In the genomic region with DNA sequence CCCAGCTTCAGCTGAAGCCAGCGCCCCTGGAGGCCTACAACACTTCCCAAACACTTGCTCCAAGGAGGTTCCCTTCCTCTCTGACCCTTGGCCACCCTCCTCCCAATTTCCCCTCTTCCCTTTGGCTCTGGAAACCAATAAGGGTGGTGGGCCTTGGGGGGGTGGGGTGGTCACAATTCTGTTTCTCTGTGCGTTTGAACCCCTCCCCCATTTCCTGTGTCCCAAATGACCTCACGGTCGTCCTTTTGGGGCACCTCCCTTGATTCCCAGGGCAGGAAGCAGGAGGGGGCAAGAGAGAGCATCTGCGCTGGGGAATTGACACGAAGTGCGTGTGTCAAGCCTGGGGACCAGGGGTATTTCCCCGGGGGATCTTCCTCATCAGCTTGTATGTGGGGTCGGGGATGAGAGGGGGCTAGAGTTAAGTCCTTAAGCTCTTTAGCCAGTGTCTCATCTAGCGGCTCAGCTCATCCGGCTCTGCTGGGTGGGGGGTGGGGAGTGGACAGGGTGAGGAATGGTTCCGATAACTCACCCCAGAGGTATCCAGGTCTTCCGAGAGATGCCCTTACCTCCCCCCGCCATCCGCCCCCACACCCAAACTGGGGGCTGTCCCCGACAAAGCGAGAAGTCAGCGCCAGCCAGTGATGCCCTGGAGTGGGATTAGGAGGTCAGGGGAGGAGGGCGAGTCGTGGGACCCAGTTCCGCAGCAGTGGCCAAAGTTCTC, we compare ENCODE assay signal across 8 cellular contexts.
DNase-seq lines count a peak whose midpoint lies in the region; ATAC-seq and TF ChIP-seq lines count a peak whose summit lies in the region.

No MANE protein-coding gene starts in this region.

- TF ChIP-seq CTCF in VCaP (conservative IDR thresholded peaks at IDR 0.05): no peak

- H3K36me3 ChIP-seq in stomach smooth muscle (ENCODE audit: control insufficient read depth in 2 of 2, insufficient read depth in 2 of 2, low read length in 2 of 2): peaks cover 2 to 4% of the 10 kb centered on the region in 2 donors

- ATAC-seq in GM21717 (IDR thresholded peaks at IDR 0.05; ENCODE audit: unreplicated experiment): peak; percentile 3
- no peak for ATAC-seq in GM19455 (IDR thresholded peaks at IDR 0.05; ENCODE audit: unreplicated experiment)

- H3K9me3 ChIP-seq in stomach smooth muscle (ENCODE audit: control insufficient read depth in 2 of 2, low read length in 2 of 2): no peaks in the 10 kb centered on the region

- peaks cover 43% of the 10 kb centered on the region for H3K4me1 ChIP-seq in stomach smooth muscle (ENCODE audit: control insufficient read depth, insufficient read depth, low read length)

- peak overlapping the region; percentile 22 to 36 for H3K9ac ChIP-seq in stomach smooth muscle (ENCODE audit: low read length in 2 of 2)

- DNase-seq in kidney tubule cell (ENCODE audit: low spot score): no peak
- DNase-seq in NCI-H446 treated with DMSO at 0.1 percent for 48 hours (lab: John Stamatoyannopoulos, UW): no peak
- no peak for DNase-seq in SHP77 (lab: John Stamatoyannopoulos, UW)

- H3K27ac ChIP-seq in VCaP (peak overlapping the region; percentile 81; the same call in 1 of the 2 replicates), stomach smooth muscle (ENCODE audit: low read length) (peak overlapping the region; percentile 69)

- peak overlapping the region; percentile 51 for H3K4me3 ChIP-seq in iPS-11a (ENCODE audit: low read depth, low read length)
- peak overlapping the region in 1 of 2 donors; percentile 77 for H3K4me3 ChIP-seq in stomach smooth muscle (ENCODE audit: low read length in 2 of 2)

- peaks cover 47 to 64% of the 10 kb centered on the region in 2 donors for H3K27me3 ChIP-seq in stomach smooth muscle (ENCODE audit: control insufficient read depth in 1 of 2, insufficient read depth in 2 of 2, low read length in 2 of 2)
